Comparison of ENCODE assay signal across 2 cellular contexts in the genomic region with DNA sequence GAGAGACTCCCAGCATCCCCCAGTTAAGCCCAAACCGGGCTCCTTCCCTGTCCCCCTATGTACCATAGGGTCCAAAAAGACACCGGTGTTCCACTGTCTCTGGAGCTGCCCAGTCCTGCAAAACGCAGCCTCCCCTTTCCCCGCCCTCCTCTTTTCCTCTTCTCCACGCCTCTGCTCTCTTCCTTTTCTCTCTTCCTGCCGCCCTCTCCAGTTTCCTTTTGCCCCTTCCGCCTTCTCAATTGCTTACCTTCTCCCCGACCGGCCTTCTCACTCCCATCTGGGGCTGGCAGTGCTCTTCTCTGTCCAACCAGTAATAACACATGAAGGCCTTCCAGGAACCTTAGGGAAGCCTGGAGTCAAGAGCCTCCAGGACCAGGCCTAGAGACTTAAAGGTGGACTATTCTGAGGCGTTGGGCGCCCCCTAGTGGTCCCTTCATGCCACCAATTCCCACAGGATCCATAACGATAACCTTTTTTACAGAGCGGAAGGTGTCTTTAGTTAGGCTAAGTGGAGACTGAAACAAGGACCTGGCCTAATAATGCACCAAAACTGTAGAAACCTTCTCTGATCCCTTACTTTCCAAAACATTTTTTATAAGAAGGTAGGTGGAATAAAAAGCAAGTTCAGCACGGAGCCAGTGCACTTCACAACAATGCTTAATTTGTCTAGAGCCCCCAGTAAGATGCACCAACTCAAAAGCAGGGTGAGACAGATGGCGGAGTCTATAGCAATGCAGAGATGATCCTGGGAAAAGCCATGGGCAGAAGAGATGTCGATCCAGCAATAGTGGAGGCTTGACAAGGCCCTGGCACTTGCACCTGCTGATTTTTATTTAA.
TF ChIP-seq lines count a peak whose summit lies in the region.

No MANE protein-coding gene starts in this region.

TF ChIP-seq in GM23338, 12 proteins besides CTCF, POLR2A, EP300 and RAD21 (continued from another document and continues in another):
- TF ChIP-seq, protein P1, sequence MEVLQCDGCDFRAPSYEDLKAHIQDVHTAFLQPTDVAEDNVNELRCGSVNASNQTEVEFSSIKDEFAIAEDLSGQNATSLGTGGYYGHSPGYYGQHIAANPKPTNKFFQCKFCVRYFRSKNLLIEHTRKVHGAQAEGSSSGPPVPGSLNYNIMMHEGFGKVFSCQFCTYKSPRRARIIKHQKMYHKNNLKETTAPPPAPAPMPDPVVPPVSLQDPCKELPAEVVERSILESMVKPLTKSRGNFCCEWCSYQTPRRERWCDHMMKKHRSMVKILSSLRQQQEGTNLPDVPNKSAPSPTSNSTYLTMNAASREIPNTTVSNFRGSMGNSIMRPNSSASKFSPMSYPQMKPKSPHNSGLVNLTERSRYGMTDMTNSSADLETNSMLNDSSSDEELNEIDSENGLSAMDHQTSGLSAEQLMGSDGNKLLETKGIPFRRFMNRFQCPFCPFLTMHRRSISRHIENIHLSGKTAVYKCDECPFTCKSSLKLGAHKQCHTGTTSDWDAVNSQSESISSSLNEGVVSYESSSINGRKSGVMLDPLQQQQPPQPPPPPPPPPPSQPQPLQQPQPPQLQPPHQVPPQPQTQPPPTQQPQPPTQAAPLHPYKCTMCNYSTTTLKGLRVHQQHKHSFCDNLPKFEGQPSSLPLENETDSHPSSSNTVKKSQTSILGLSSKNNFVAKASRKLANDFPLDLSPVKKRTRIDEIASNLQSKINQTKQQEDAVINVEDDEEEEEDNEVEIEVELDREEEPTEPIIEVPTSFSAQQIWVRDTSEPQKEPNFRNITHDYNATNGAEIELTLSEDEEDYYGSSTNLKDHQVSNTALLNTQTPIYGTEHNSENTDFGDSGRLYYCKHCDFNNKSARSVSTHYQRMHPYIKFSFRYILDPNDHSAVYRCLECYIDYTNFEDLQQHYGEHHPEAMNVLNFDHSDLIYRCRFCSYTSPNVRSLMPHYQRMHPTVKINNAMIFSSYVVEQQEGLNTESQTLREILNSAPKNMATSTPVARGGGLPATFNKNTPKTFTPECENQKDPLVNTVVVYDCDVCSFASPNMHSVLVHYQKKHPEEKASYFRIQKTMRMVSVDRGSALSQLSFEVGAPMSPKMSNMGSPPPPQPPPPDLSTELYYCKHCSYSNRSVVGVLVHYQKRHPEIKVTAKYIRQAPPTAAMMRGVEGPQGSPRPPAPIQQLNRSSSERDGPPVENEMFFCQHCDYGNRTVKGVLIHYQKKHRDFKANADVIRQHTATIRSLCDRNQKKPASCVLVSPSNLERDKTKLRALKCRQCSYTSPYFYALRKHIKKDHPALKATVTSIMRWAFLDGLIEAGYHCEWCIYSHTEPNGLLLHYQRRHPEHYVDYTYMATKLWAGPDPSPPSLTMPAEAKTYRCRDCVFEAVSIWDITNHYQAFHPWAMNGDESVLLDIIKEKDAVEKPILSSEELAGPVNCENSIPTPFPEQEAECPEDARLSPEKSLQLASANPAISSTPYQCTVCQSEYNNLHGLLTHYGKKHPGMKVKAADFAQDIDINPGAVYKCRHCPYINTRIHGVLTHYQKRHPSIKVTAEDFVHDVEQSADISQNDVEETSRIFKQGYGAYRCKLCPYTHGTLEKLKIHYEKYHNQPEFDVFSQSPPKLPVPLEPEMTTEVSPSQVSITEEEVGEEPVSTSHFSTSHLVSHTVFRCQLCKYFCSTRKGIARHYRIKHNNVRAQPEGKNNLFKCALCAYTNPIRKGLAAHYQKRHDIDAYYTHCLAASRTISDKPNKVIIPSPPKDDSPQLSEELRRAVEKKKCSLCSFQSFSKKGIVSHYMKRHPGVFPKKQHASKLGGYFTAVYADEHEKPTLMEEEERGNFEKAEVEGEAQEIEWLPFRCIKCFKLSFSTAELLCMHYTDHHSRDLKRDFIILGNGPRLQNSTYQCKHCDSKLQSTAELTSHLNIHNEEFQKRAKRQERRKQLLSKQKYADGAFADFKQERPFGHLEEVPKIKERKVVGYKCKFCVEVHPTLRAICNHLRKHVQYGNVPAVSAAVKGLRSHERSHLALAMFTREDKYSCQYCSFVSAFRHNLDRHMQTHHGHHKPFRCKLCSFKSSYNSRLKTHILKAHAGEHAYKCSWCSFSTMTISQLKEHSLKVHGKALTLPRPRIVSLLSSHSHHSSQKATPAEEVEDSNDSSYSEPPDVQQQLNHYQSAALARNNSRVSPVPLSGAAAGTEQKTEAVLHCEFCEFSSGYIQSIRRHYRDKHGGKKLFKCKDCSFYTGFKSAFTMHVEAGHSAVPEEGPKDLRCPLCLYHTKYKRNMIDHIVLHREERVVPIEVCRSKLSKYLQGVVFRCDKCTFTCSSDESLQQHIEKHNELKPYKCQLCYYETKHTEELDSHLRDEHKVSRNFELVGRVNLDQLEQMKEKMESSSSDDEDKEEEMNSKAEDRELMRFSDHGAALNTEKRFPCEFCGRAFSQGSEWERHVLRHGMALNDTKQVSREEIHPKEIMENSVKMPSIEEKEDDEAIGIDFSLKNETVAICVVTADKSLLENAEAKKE (CRISPR knock-in tag; IDR thresholded peaks at IDR 0.05), result peak; percentile 70; the same call in 1 of the 2 replicates
- no peak for TF ChIP-seq ETS1 (IDR thresholded peaks at IDR 0.05)
- TF ChIP-seq ZNF331 (CRISPR knock-in tag; IDR thresholded peaks at IDR 0.05; ENCODE audit: low read depth), result no peak
- TF ChIP-seq ZNF114 (CRISPR knock-in tag; IDR thresholded peaks at IDR 0.05), result peak; percentile 59; the same call in 1 of the 2 replicates
- no peak for TF ChIP-seq CREB1 (CRISPR knock-in tag; IDR thresholded peaks at IDR 0.05; ENCODE audit: low read depth)
- no peak for TF ChIP-seq POLR2AphosphoS5 (IDR thresholded peaks at IDR 0.05; ENCODE audit: low read depth)
- no peak for TF ChIP-seq EZH2phosphoT487 (IDR thresholded peaks at IDR 0.05; ENCODE audit: unreplicated experiment)
- no peak for TF ChIP-seq EZH2 (IDR thresholded peaks at IDR 0.05; ENCODE audit: low read depth, unreplicated experiment)
- TF ChIP-seq STAT1 (IDR thresholded peaks at IDR 0.05; ENCODE audit: unreplicated experiment), result no peak

TF ChIP-seq in GM12878, 131 proteins besides CTCF, POLR2A, EP300 and RAD21 (continued from another document):
- TF ChIP-seq ATF2 (IDR thresholded peaks at IDR 0.05; ENCODE audit: low read length) (no peak), BHLHE40 (IDR thresholded peaks at IDR 0.05; ENCODE audit: borderline replicate concordance in 1 of 2, low read depth in 2 of 2, low read length in 1 of 2) (0 out of 4 replicates have a peak, but pooled peaks of 1 of the 2 experiments have one; percentile 6), RUNX3 (IDR thresholded peaks at IDR 0.05; ENCODE audit: low read length) (0 out of 2 replicates have a peak, but pooled peaks have one; percentile 5), SUZ12 (IDR thresholded peaks at IDR 0.05; ENCODE audit: unreplicated experiment) (no peak), YY1 (IDR thresholded peaks at IDR 0.05; ENCODE audit: low read depth, low read length) (peak; percentile 46; the same call in 1 of the 2 replicates), CREB1 (IDR thresholded peaks at IDR 0.05; ENCODE audit: low read depth) (no peak)
